In genomic region chr16:90166679-90167556, GRCh38 we compare ENCODE assay signal across 7 cellular contexts.
DNase-seq lines count a peak whose midpoint lies in the region; ATAC-seq, FAIRE-seq and TF ChIP-seq lines count a peak whose summit lies in the region.
"Not testable (repeated sequence)": the region's sequence is repeated elsewhere in the genome, so short reads cannot be mapped to it uniquely, and the experiment has no call there.

No MANE protein-coding gene starts in this region.

- H4K20me1 ChIP-seq in K562 (replicated peaks; ENCODE audit: control insufficient read depth, insufficient read depth, low read length) = not testable (repeated sequence)

- not testable (repeated sequence) for H3K27me3 ChIP-seq in K562 (ENCODE audit: control insufficient read depth in 2 of 2, insufficient read depth in 2 of 2, low read length in 2 of 2); foreskin keratinocyte

- H2AFZ ChIP-seq in K562 (ENCODE audit: low read depth, low read length) = not testable (repeated sequence)

- peak in 1 of 2 experiments; percentile 46; a peak in 1 of 4 replicates for TF ChIP-seq RAD21 in K562 (CRISPR knock-in tag; conservative IDR thresholded peaks at IDR 0.05 in 1 of 2, IDR thresholded peaks at IDR 0.05 in 1 of 2)

- peak overlapping the region; percentile 75 for H3K27ac ChIP-seq in K562 (ENCODE audit: extremely low read depth, low read depth, low read length)
- H3K27ac ChIP-seq in foreskin keratinocyte = not testable (repeated sequence)

- H3K4me1 ChIP-seq in K562 (replicated peaks in 1 of 2; ENCODE audit: control insufficient read depth in 2 of 2, insufficient read depth in 2 of 2, low read length in 2 of 2) = peaks cover 0 to 30% of the 10 kb centered on the region in 2 experiments; a peak in 2 of 5 replicates
- H3K4me1 ChIP-seq in foreskin keratinocyte = not testable (repeated sequence)

- H3K79me2 ChIP-seq in K562 (ENCODE audit: control insufficient read depth, insufficient read depth, low read length) = peaks cover 13% of the 10 kb centered on the region

- not testable (repeated sequence) for H3K4me1 Mint-ChIP-seq in natural killer cell treated with Interleukin-12 subunit alpha and Interleukin-12 subunit beta and Interleukin-15 and Interleukin-18, amount 100 ng/mL, for 72 hours (ENCODE audit: low read depth in 2 of 2)

- not testable (repeated sequence) for H3K27me3 Mint-ChIP-seq in natural killer cell treated with Interleukin-12 subunit alpha and Interleukin-12 subunit beta and Interleukin-15 and Interleukin-18, amount 100 ng/mL, for 72 hours

- not testable (repeated sequence) for ATAC-seq in K562; foreskin keratinocyte; natural killer cell treated with Interleukin-12 subunit alpha and Interleukin-12 subunit beta and Interleukin-15 and Interleukin-18, amount 100 ng/mL, for 72 hours

- H3K4me3 ChIP-seq in K562 = peak overlapping the region; percentile 40

- BruUV-seq in K562 (replicated peaks; lab: Mats Ljungman, UMichigan) = TSS peak; percentile 75

- WGBS in K562 (ENCODE audit: insufficient coverage, low coverage, missing lambda C conversion rate) = 0% methylated on average over 1 of the region's 12 CpGs

- peak overlapping the region; percentile 70 for H3K4me2 ChIP-seq in K562 (ENCODE audit: insufficient read depth, low read length)

- intact Hi-C loops in K562 (cut with micrococcal nuclease) = not testable (repeated sequence)

- DNase-seq in ELF-1 (ENCODE audit: low read depth, low spot score) = peak; percentile 0
- DNase-seq in NAMALWA (ENCODE audit: low spot score) = peak; percentile 1
- DNase-seq in SK-MEL-5 (ENCODE audit: low read depth, low spot score) = peak; percentile 2
- peak in 1 of 4 experiments; percentile 67 for DNase-seq in K562 (ENCODE audit: extremely low read depth in 1 of 4, low spot score in 3 of 4)
- DNase-seq in foreskin keratinocyte = not testable (repeated sequence)
- peak; percentile 1 for DNase-seq in islet precursor cell
- DNase-seq in natural killer cell treated with Interleukin-12 subunit alpha and Interleukin-12 subunit beta and Interleukin-15 and Interleukin-18, amount 100 ng/mL, for 72 hours (ENCODE audit: low spot score) = peak; percentile 8

- H3K9ac ChIP-seq in K562 (ENCODE audit: insufficient read depth in 1 of 2, low read depth in 2 of 2, low read length in 2 of 2) = peak overlapping the region; percentile 74 to 91

- H3K4me3 Mint-ChIP-seq in natural killer cell treated with Interleukin-12 subunit alpha and Interleukin-12 subunit beta and Interleukin-15 and Interleukin-18, amount 100 ng/mL, for 72 hours = not testable (repeated sequence)

- in situ Hi-C loops in SK-MEL-5 (cut with HindIII; ENCODE audit: low pct_unique_long_range_greater_than_20kb, low sequenced_read_pairs); K562 (cut with MboI): not testable (repeated sequence)

- not testable (repeated sequence) for H3K9me3 ChIP-seq in K562 (replicated peaks; ENCODE audit: control insufficient read depth, insufficient read depth, low read depth, low read length)

- CTCF ChIA-PET in K562 (lab: Yijun Ruan, JAX; ENCODE audit: low intra/inter-chr PET ratio) = not testable (repeated sequence)

- not testable (repeated sequence) for H3K36me3 ChIP-seq in K562 (ENCODE audit: control insufficient read depth, insufficient read depth, low read length)

- TF ChIP-seq EP300 in K562 (IDR thresholded peaks at IDR 0.05; ENCODE audit: low read length) = not testable (repeated sequence)

- not testable (repeated sequence) for H3K36me3 Mint-ChIP-seq in natural killer cell treated with Interleukin-12 subunit alpha and Interleukin-12 subunit beta and Interleukin-15 and Interleukin-18, amount 100 ng/mL, for 72 hours

- not testable (repeated sequence) for FAIRE-seq in K562 (lab: Jason Lieb, UNC)

- not testable (repeated sequence) for H3K9me3 Mint-ChIP-seq in natural killer cell treated with Interleukin-12 subunit alpha and Interleukin-12 subunit beta and Interleukin-15 and Interleukin-18, amount 100 ng/mL, for 72 hours

- H3K9me1 ChIP-seq in K562 (ENCODE audit: control insufficient read depth, insufficient read depth, low read length) = not testable (repeated sequence)

- POLR2A ChIA-PET in K562 (lab: Yijun Ruan, JAX) = not testable (repeated sequence)

- H3K27ac Mint-ChIP-seq in natural killer cell treated with Interleukin-12 subunit alpha and Interleukin-12 subunit beta and Interleukin-15 and Interleukin-18, amount 100 ng/mL, for 72 hours = not testable (repeated sequence)

- TF ChIP-seq POLR2A in K562 (conservative IDR thresholded peaks at IDR 0.05) = peak; percentile 59

- TF ChIP-seq CTCF in K562 (IDR thresholded peaks at IDR 0.05 in 2 of 3, conservative IDR thresholded peaks at IDR 0.05 in 1 of 3; ENCODE audit: insufficient read depth in 2 of 3, low read depth in 1 of 3, low read length in 3 of 3) = peak; percentile 13 to 49 (median 14); a peak in 3 of 6 replicates
- TF ChIP-seq CTCF in foreskin keratinocyte (conservative IDR thresholded peaks at IDR 0.05) = peak; percentile 11

TF ChIP-seq in K562, 482 proteins besides CTCF, POLR2A, EP300 and RAD21 (continues in another document):
- TF ChIP-seq LCOR (CRISPR knock-in tag; IDR thresholded peaks at IDR 0.05) (peak; percentile 65; the same call in 1 of the 2 replicates), HDGF (IDR thresholded peaks at IDR 0.05) (peak; percentile 42; the same call in 1 of the 2 replicates), NR4A1 (tag; IDR thresholded peaks at IDR 0.05) (0 out of 2 replicates have a peak, but pooled peaks have one; percentile 27), TFAP4 (CRISPR knock-in tag; IDR thresholded peaks at IDR 0.05; ENCODE audit: borderline replicate concordance) (peak; percentile 14; the same call in 1 of the 2 replicates), L3MBTL2 (IDR thresholded peaks at IDR 0.05) (peak; percentile 65), ZZZ3 (IDR thresholded peaks at IDR 0.05) (peak; percentile 57), ZFX (CRISPR knock-in tag; IDR thresholded peaks at IDR 0.05) (peak; percentile 80), POLR2B (IDR thresholded peaks at IDR 0.05; ENCODE audit: low read depth, partially characterized antibody) (peak; percentile 50), EP400 (IDR thresholded peaks at IDR 0.05) (0 out of 2 replicates have a peak, but pooled peaks have one; percentile 9), GABPB1 (CRISPR knock-in tag; IDR thresholded peaks at IDR 0.05) (peak; percentile 30; the same call in 1 of the 2 replicates), E2F3 (CRISPR knock-in tag; IDR thresholded peaks at IDR 0.05) (0 out of 2 replicates have a peak, but pooled peaks have one; percentile 42), ATF1 (tag; IDR thresholded peaks at IDR 0.05) (peak; percentile 67), HDAC1 (IDR thresholded peaks at IDR 0.05) (peak in 1 of 2 experiments; percentile 27; a peak in 1 of 4 replicates), POLR2G (IDR thresholded peaks at IDR 0.05; ENCODE audit: low read depth, low read length) (0 out of 2 replicates have a peak, but pooled peaks have one; percentile 19), SUPT5H (IDR thresholded peaks at IDR 0.05) (peak; percentile 42; the same call in 1 of the 2 replicates), CXXC5 (CRISPR knock-in tag; IDR thresholded peaks at IDR 0.05) (peak; percentile 23; the same call in 1 of the 2 replicates), EHMT2 (IDR thresholded peaks at IDR 0.05) (peak; percentile 71)
- TF ChIP-seq NR4A1, ATF1 (CRISPR knock-in tag; IDR thresholded peaks at IDR 0.05): not testable (repeated sequence)
- TF ChIP-seq, protein P1, sequence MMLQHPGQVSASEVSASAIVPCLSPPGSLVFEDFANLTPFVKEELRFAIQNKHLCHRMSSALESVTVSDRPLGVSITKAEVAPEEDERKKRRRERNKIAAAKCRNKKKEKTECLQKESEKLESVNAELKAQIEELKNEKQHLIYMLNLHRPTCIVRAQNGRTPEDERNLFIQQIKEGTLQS (IDR thresholded peaks at IDR 0.05) = peak; percentile 11; the same call in 1 of the 2 replicates
- TF ChIP-seq, protein P1 (CRISPR knock-in tag; conservative IDR thresholded peaks at IDR 0.05) = not testable (repeated sequence)
- TF ChIP-seq, protein P2, sequence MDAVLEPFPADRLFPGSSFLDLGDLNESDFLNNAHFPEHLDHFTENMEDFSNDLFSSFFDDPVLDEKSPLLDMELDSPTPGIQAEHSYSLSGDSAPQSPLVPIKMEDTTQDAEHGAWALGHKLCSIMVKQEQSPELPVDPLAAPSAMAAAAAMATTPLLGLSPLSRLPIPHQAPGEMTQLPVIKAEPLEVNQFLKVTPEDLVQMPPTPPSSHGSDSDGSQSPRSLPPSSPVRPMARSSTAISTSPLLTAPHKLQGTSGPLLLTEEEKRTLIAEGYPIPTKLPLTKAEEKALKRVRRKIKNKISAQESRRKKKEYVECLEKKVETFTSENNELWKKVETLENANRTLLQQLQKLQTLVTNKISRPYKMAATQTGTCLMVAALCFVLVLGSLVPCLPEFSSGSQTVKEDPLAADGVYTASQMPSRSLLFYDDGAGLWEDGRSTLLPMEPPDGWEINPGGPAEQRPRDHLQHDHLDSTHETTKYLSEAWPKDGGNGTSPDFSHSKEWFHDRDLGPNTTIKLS (IDR thresholded peaks at IDR 0.05; ENCODE audit: borderline replicate concordance, low read depth) = 0 out of 2 replicates have a peak, but pooled peaks have one; percentile 18
